Comparison of ENCODE assay signal across 17 cellular contexts in the genomic region with DNA sequence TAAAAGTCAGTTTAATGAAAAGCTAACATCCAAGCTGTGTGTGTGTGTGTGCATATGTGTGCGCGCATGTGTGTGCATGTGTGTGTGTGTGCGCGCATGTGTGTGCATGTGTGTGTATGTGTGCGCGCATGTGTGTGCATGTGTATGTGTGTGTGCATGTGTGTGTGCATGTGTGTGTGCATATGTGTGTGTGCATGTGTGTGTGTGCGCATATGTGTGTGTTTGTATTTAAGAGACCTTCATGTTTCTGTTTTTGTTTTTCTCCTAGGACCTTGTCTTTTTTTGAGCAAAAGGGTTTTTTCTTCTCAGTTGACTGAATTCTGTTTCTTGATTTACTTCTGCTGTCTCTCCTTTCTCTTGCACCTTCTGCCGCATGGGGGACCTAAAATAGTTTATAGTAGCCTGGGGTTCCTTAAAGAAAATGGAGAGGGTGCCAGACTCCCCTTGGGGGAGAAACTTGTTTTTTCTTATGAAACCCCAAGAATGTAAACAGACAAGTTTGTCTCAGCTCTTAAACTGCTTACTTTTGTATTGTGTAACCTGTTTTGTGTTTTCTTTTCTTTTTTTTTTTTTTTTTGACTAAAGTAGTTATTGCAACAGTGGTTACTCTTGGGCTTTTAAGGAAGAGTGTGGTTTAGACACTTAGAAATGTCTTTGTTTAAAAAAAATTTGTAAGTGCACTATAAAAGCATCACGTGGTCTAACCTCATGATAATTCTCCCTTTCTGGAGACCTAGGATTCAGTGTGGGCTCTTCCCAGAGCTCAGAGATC. TPM values are rescaled to one million over a fixed set of nuclear protein-coding genes. Genes with fewer than 3 reads are reported as not detected.
DNase-seq lines count a peak whose midpoint lies in the region; ATAC-seq, FAIRE-seq and TF ChIP-seq lines count a peak whose summit lies in the region.
"Had no signal": no experiment of that assay in that cellular context is flagged by ENCODE, and none has a peak within 500 bp of the region (broad histone marks: within the 10 kb centered on the region; RNA-seq: fewer than 3 reads in every experiment).

No MANE protein-coding gene starts in this region.

- WGBS in stomach, 5 donors, result 74 to 94% (median 83%) methylated on average over 7 to 9 of the region's 9 CpGs

- H3K4me3 Mint-ChIP-seq in activated naive CD4-positive, alpha-beta T cell treated with anti-CD3 and anti-CD28 coated beads, Interleukin-2, amount 50 U/mL, for 24 hours, result peak overlapping the region; percentile 30
- no peak overlapping the region for H3K4me3 Mint-ChIP-seq in activated naive CD4-positive, alpha-beta T cell treated with anti-CD3 and anti-CD28 coated beads, Interleukin-2, amount 10 ng/mL, durations not matched to agents 7 days and 5 days
- no peak overlapping the region for H3K4me3 Mint-ChIP-seq in T-helper 17 cell
- H3K4me3 Mint-ChIP-seq: activated CD4-positive, alpha-beta memory T cell treated with anti-CD3 and anti-CD28 coated beads for 36 hours; activated T-helper 17 cell treated with anti-CD3 and anti-CD28 coated beads, Interleukin-2, amount 50 U/mL, for 72 hours; memory B cell had no signal

- intact Hi-C loops in stomach (cut with DNase I; ENCODE audit: low total_unique reads), result no loop called here

- peak; percentile 83 for FAIRE-seq in urothelium cell line (lab: Jason Lieb, UNC)
- FAIRE-seq: A204.1 had no signal

- H3K4me1 Mint-ChIP-seq in activated naive CD4-positive, alpha-beta T cell treated with anti-CD3 and anti-CD28 coated beads, Interleukin-2, amount 50 U/mL, for 24 hours, result peaks cover 3% of the 10 kb centered on the region
- no peaks in the 10 kb centered on the region for H3K4me1 Mint-ChIP-seq in activated naive CD4-positive, alpha-beta T cell treated with anti-CD3 and anti-CD28 coated beads, Interleukin-2, amount 10 ng/mL, durations not matched to agents 7 days and 5 days
- H3K4me1 Mint-ChIP-seq in T-helper 17 cell, result no peaks in the 10 kb centered on the region
- H3K4me1 Mint-ChIP-seq: activated T-helper 17 cell treated with anti-CD3 and anti-CD28 coated beads, Interleukin-2, amount 50 U/mL, for 72 hours; memory B cell had no signal

- H3K27ac Mint-ChIP-seq in activated naive CD4-positive, alpha-beta T cell treated with anti-CD3 and anti-CD28 coated beads, Interleukin-2, amount 50 U/mL, for 24 hours, result no peak overlapping the region
- H3K27ac Mint-ChIP-seq in activated naive CD4-positive, alpha-beta T cell treated with anti-CD3 and anti-CD28 coated beads, Interleukin-2, amount 10 ng/mL, durations not matched to agents 7 days and 5 days, result no peak overlapping the region
- peak overlapping the region; percentile 43 for H3K27ac Mint-ChIP-seq in T-helper 17 cell
- H3K27ac Mint-ChIP-seq: activated CD4-positive, alpha-beta memory T cell treated with anti-CD3 and anti-CD28 coated beads for 36 hours; activated T-helper 17 cell treated with anti-CD3 and anti-CD28 coated beads, Interleukin-2, amount 50 U/mL, for 72 hours; memory B cell had no signal

- DNase-seq in activated naive CD4-positive, alpha-beta T cell treated with anti-CD3 and anti-CD28 coated beads, Interleukin-2, amount 10 ng/mL, durations not matched to agents 7 days and 5 days, result no peak
- DNase-seq in T-helper 17 cell (no peak), fibroblast of villous mesenchyme (ENCODE audit: low read depth) (peak; percentile 85), urothelium cell line (ENCODE audit: low spot score) (no peak), stomach (no peak), activated T-cell treated with anti-CD3 and anti-CD28 coated beads for 4 hours (no peak)
- no peak for DNase-seq in stimulated activated CD4-positive, alpha-beta T cell treated with anti-CD3 and anti-CD28 coated beads, Interleukin-1b, Interleukin-23, amount 100 ng/mL, for 48 hours
- DNase-seq: activated CD4-positive, alpha-beta memory T cell treated with anti-CD3 and anti-CD28 coated beads for 36 hours; NCI-H2081; stimulated activated naive CD4-positive, alpha-beta T cell; T1000; uterus had no signal

- no peak overlapping the region for H3K27ac ChIP-seq in stomach
- H3K27ac ChIP-seq: uterus had no signal

- H3K27me3 Mint-ChIP-seq in activated naive CD4-positive, alpha-beta T cell treated with anti-CD3 and anti-CD28 coated beads, Interleukin-2, amount 50 U/mL, for 24 hours, result no peaks in the 10 kb centered on the region
- no peaks in the 10 kb centered on the region for H3K27me3 Mint-ChIP-seq in activated naive CD4-positive, alpha-beta T cell treated with anti-CD3 and anti-CD28 coated beads, Interleukin-2, amount 10 ng/mL, durations not matched to agents 7 days and 5 days
- peaks cover 4% of the 10 kb centered on the region for H3K27me3 Mint-ChIP-seq in T-helper 17 cell
- H3K27me3 Mint-ChIP-seq: activated T-helper 17 cell treated with anti-CD3 and anti-CD28 coated beads, Interleukin-2, amount 50 U/mL, for 72 hours had no signal

- H3K36me3 ChIP-seq in stomach, result peaks cover 2 to 61% (median 28%) of the 10 kb centered on the region in 4 donors
- H3K36me3 ChIP-seq: uterus had no signal

- H3K9me3 ChIP-seq in T-helper 17 cell (ENCODE audit: control insufficient read depth, low read length, poor library complexity, severe bottlenecking), result no peaks in the 10 kb centered on the region
- H3K9me3 ChIP-seq in stomach, result peaks cover 0 to 5% (median 2%) of the 10 kb centered on the region in 4 donors
- H3K9me3 ChIP-seq: uterus had no signal

- no peaks in the 10 kb centered on the region for H3K27me3 ChIP-seq in stomach
- H3K27me3 ChIP-seq: uterus had no signal

- H3K4me1 ChIP-seq in stomach, result no peaks in the 10 kb centered on the region
- H3K4me1 ChIP-seq: uterus had no signal

- CTCF ChIA-PET in activated naive CD4-positive, alpha-beta T cell treated with anti-CD3 and anti-CD28 coated beads, Interleukin-2, amount 10 ng/mL, durations not matched to agents 7 days and 5 days (lab: Charles Lee), result interaction anchor here (0.7 to 1.7 kb wide), 3 partner anchors 103 to 538 kb away, joined by 3 to 5 read pairs (median 4); no protein-coding TSS in a partner anchor

- peaks cover 7% of the 10 kb centered on the region for H3K36me3 Mint-ChIP-seq in activated naive CD4-positive, alpha-beta T cell treated with anti-CD3 and anti-CD28 coated beads, Interleukin-2, amount 50 U/mL, for 24 hours
- peaks cover 9% of the 10 kb centered on the region for H3K36me3 Mint-ChIP-seq in activated naive CD4-positive, alpha-beta T cell treated with anti-CD3 and anti-CD28 coated beads, Interleukin-2, amount 10 ng/mL, durations not matched to agents 7 days and 5 days
- H3K36me3 Mint-ChIP-seq in T-helper 17 cell (ENCODE audit: low read depth), result peaks cover 3% of the 10 kb centered on the region

- TF ChIP-seq POLR2A in stomach (IDR thresholded peaks at IDR 0.05), result no peak

- ATAC-seq in T-helper 17 cell, result no peak
- ATAC-seq: activated T-helper 17 cell treated with anti-CD3 and anti-CD28 coated beads, Interleukin-2, amount 50 U/mL, for 72 hours; Right ventricle myocardium inferior had no signal

- H3K9me3 Mint-ChIP-seq in activated naive CD4-positive, alpha-beta T cell treated with anti-CD3 and anti-CD28 coated beads, Interleukin-2, amount 50 U/mL, for 24 hours, result peaks cover 5% of the 10 kb centered on the region
- H3K9me3 Mint-ChIP-seq in activated naive CD4-positive, alpha-beta T cell treated with anti-CD3 and anti-CD28 coated beads, Interleukin-2, amount 10 ng/mL, durations not matched to agents 7 days and 5 days, result peaks cover 11% of the 10 kb centered on the region

- TF ChIP-seq EP300 in stomach (IDR thresholded peaks at IDR 0.05), result no peak

- H3K4me3 ChIP-seq in fibroblast of villous mesenchyme (ENCODE audit: low read depth, low read length) (no peak overlapping the region), stomach (no peak overlapping the region)
- H3K4me3 ChIP-seq: uterus had no signal

- TF ChIP-seq CTCF in fibroblast of villous mesenchyme (IDR thresholded peaks at IDR 0.05; ENCODE audit: insufficient read depth, low read depth, low read length) (no peak), stomach (IDR thresholded peaks at IDR 0.05) (no peak)

RNA-seq across cellular contexts. Expression of a gene that starts 53.0 kb away (rescaled TPM):
- total RNA-seq in T-helper 17 cell, result 1 to 10 TPM; 6.8 to 8.1 TPM
- total RNA-seq in fibroblast of villous mesenchyme, result 49.7 and 55.7 TPM in 2 replicates
- 100 to 1,000 TPM in 1 of 5 donors, 10 to 100 TPM in 4; 24.3 to 127 (median 38.2) TPM for total RNA-seq in stomach
- 10 to 100 TPM in 1 of 3 donors, 1 to 10 TPM in 2; 8.6 to 16.6 (median 9.2) TPM for polyA plus RNA-seq in stomach

RNA-seq across cellular contexts. Expression of a gene that starts 54.9 kb away (rescaled TPM):
- total RNA-seq in T-helper 17 cell (10 to 100 TPM; 41.4 to 52.0 TPM), fibroblast of villous mesenchyme (68.2 and 87.6 TPM in 2 replicates), stomach (10 to 100 TPM; 28.6 to 54.2 (median 42.6) TPM)
- polyA plus RNA-seq in stomach, result 10 to 100 TPM; 25.2 to 44.9 (median 35.7) TPM
